16 cellular contexts compared by ENCODE assay signal in the genomic region with DNA sequence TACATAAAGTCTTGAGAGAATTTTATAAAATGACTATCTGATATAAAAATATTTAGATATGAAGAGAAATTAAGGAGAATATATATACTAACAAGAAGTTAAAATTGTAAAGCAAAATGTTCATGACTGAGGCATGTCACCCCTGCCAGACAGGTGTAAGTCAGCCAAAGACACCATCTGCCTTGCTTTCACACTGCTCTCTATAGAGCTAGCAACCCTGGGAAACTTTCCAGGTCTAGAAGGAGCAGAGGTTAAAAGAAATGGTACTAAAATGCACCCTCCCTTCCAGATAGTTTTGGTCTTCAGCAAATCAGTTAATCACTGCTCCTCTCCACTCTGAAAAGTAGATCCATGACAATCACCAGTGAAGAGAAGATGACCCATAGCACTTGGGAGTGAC.
"Had no signal": no experiment of that assay in that cellular context is flagged by ENCODE, and none has a peak within 500 bp of the region (broad histone marks: within the 10 kb centered on the region; RNA-seq: fewer than 3 reads in every experiment).

No MANE protein-coding gene starts in this region.

- ATAC-seq: gastrocnemius medialis, left lung, lower lobe of right lung, natural killer cell had no signal

- H3K4me3 Mint-ChIP-seq: memory B cell, mesothelial cell of epicardium, natural killer cell, neural crest cell, type B pancreatic cell had no signal

- H3K27ac Mint-ChIP-seq: memory B cell, mesothelial cell of epicardium, natural killer cell, type B pancreatic cell had no signal

- H3K4me1 Mint-ChIP-seq: memory B cell, mesothelial cell of epicardium, neural crest cell had no signal

- H3K9me3 Mint-ChIP-seq: memory B cell, mesothelial cell of epicardium, natural killer cell, neural crest cell, type B pancreatic cell had no signal

- DNase-seq: effector memory CD4-positive, alpha-beta T cell; gastrocnemius medialis; islet precursor cell; left lung; lower lobe of right lung; natural killer cell; posterior cingulate gyrus; small intestine; stimulated activated CD4-positive, alpha-beta T cell treated with anti-CD3 and anti-CD28 coated beads, Interleukin-12 subunit alpha, Interleukin-12 subunit beta, amount 100 ng/mL, for 4 hours; stimulated activated naive CD4-positive, alpha-beta T cell; stomach; uterus had no signal

- H3K27me3 Mint-ChIP-seq: memory B cell, type B pancreatic cell had no signal
